ENCODE assay signal across 27 cellular contexts in the genomic region with DNA sequence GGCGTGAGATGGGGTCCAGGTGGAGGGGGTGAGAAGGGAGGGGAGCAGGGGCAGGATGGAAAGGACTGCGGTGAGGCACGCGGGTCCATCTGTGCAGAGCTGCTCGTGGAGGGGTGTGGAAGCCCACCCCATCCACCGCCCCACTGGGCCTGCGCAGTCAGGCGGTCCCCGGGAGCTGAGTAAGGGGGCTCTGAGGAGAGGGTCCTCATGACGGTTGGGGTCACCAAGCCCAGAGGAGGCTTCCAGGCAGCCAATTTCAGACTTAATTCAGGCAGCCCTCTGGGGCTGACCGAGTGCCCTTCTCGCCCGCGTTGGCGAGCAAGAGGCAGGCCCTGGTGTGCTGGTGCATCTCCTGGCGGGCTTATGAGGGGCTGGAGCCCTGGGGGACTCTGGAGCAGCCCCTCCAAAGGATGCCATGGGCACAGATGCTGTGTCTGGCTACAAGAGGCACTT.
DNase-seq lines count a peak whose midpoint lies in the region; ATAC-seq and TF ChIP-seq lines count a peak whose summit lies in the region.
"Had no signal": no experiment of that assay in that cellular context is flagged by ENCODE, and none has a peak within 500 bp of the region (broad histone marks: within the 10 kb centered on the region; RNA-seq: fewer than 3 reads in every experiment).

No MANE protein-coding gene starts in this region.

- no peak for ATAC-seq in HG02588 (IDR thresholded peaks at IDR 0.05; ENCODE audit: unreplicated experiment)
- ATAC-seq: PC-3, Right ventricle myocardium inferior, SK-N-SH treated with all-trans-retinoic acid at 6 μM for 48 hours had no signal

- H4K20me1 ChIP-seq in BLaER1 = no peaks in the 10 kb centered on the region

- no peak for TF ChIP-seq CTCF in coronary artery (IDR thresholded peaks at IDR 0.05)

- H3K4me2 ChIP-seq in BLaER1 = peak overlapping the region; percentile 93

- H3K27ac ChIP-seq in BLaER1 (no peak overlapping the region), coronary artery (no peak overlapping the region)

- peaks cover 30% of the 10 kb centered on the region for H3K4me1 ChIP-seq in BLaER1
- H3K4me1 ChIP-seq: HAP-1 had no signal

- H3K4me3 ChIP-seq in BLaER1 (no peak overlapping the region), coronary artery (no peak overlapping the region)
- H3K4me3 ChIP-seq: HAP-1, MG63, SJCRH30 had no signal

- no peaks in the 10 kb centered on the region for H3K9me3 ChIP-seq in BLaER1
- H3K9me3 ChIP-seq: HAP-1, MG63, SJCRH30 had no signal

- H3K27me3 ChIP-seq in BLaER1 = no peaks in the 10 kb centered on the region
- H3K27me3 ChIP-seq: MG63, SJCRH30 had no signal

- H3K36me3 ChIP-seq in BLaER1 = no peaks in the 10 kb centered on the region
- H3K36me3 ChIP-seq: HAP-1, MG63 had no signal

- DNase-seq in D341Med (ENCODE audit: low spot score) = peak; percentile 30
- peak; percentile 45 for DNase-seq in coronary artery (ENCODE audit: low spot score)
- peak; percentile 69 for DNase-seq in mesenteric fat pad (ENCODE audit: low spot score)
- no peak for DNase-seq in NCI-H2196 (lab: John Stamatoyannopoulos, UW; ENCODE audit: unreplicated experiment)
- no peak for DNase-seq in EL
- DNase-seq: C1 segment of cervical spinal cord; CD4-positive, alpha-beta memory T cell; COR-L47; GF-D8; HFFc6; KBM-7; NCI-H1105 treated with DMSO at 0.1 percent for 48 hours; NCI-H146; NCI-H1930; NCI-H2107; NCI-H446; NCI-H524 treated with DMSO at 0.1 percent for 48 hours; NCI-H82; NK-92 treated with Interleukin-12 subunit alpha and Interleukin-12 subunit beta, amount 100 ng/mL, for 24 hours; PC-3 had no signal

- H3K9ac ChIP-seq in BLaER1 = no peak overlapping the region; the same call in 1 of the 2 replicates

Comparison
In these comparisons a context has a peak if more than half of its experiments do, and no peak if none do; other contexts are left out.
1. DNase-seq: peak in D341Med (single experiment), coronary artery (single experiment) and mesenteric fat pad (single experiment); none in NCI-H2196 (single experiment) and EL (single experiment).